Comparison of ENCODE assay signal across 31 cellular contexts in genomic region chr7:2896141-2896540, GRCh38. TPM values are rescaled to one million over a fixed set of nuclear protein-coding genes. Genes with fewer than 3 reads are reported as not detected.
DNase-seq lines count a peak whose midpoint lies in the region; ATAC-seq, FAIRE-seq and TF ChIP-seq lines count a peak whose summit lies in the region.
"Had no signal": no experiment of that assay in that cellular context is flagged by ENCODE, and none has a peak within 500 bp of the region (broad histone marks: within the 10 kb centered on the region; RNA-seq: fewer than 3 reads in every experiment).

No MANE protein-coding gene starts in this region.

- H3K79me2 ChIP-seq in OCI-LY1 (ENCODE audit: insufficient read depth, low read length) (no peaks in the 10 kb centered on the region), K562 (ENCODE audit: control insufficient read depth, insufficient read depth, low read length) (no peaks in the 10 kb centered on the region)

- no peaks in the 10 kb centered on the region for H3K9me2 ChIP-seq in OCI-LY1 (ENCODE audit: low read depth, low read length)

- ATAC-seq in K562: no peak
- no peak for ATAC-seq in natural killer cell
- no peak for ATAC-seq in GM18519 (IDR thresholded peaks at IDR 0.05; ENCODE audit: low FRiP score, unreplicated experiment)
- ATAC-seq: left colon, T-cell had no signal

- no peak for TF ChIP-seq EP300 in K562 (IDR thresholded peaks at IDR 0.05; ENCODE audit: low read length)

- H3K4me3 ChIP-seq in OCI-LY1 (ENCODE audit: low read depth, low read length, poor library complexity, severe bottlenecking) (no peak overlapping the region), K562 (no peak overlapping the region)
- H3K4me3 ChIP-seq: ovary, thoracic aorta had no signal

- H3K27ac Mint-ChIP-seq in activated naive CD4-positive, alpha-beta T cell treated with anti-CD3 and anti-CD28 coated beads for 36 hours: peak overlapping the region; percentile 81
- peak overlapping the region in 1 of 2 donors; percentile 33 for H3K27ac Mint-ChIP-seq in natural killer cell
- H3K27ac Mint-ChIP-seq: nephron progenitor cell had no signal

- H3K27ac ChIP-seq in OCI-LY1 (ENCODE audit: low read depth, low read length, poor library complexity, severe bottlenecking) (peak overlapping the region; percentile 100), K562 (ENCODE audit: extremely low read depth, low read depth, low read length) (no peak overlapping the region)
- H3K27ac ChIP-seq: HL-60, ovary, thoracic aorta had no signal

- H3K9me3 ChIP-seq in OCI-LY1 (ENCODE audit: low read length): no peaks in the 10 kb centered on the region
- no peaks in the 10 kb centered on the region for H3K9me3 ChIP-seq in K562 (replicated peaks; ENCODE audit: control insufficient read depth, insufficient read depth, low read depth, low read length)
- H3K9me3 ChIP-seq: ovary, thoracic aorta had no signal

- H2AFZ ChIP-seq in OCI-LY1 (ENCODE audit: low read length): no peak overlapping the region
- no peak overlapping the region for H2AFZ ChIP-seq in K562 (ENCODE audit: low read depth, low read length)

- no peaks in the 10 kb centered on the region for H3K9me1 ChIP-seq in K562 (ENCODE audit: control insufficient read depth, insufficient read depth, low read length)

- WGBS in K562 (ENCODE audit: insufficient coverage, low coverage, missing lambda C conversion rate): 21% methylated on average over 8 of the region's 10 CpGs

- intact Hi-C loops in activated naive CD4-positive, alpha-beta T cell treated with anti-CD3 and anti-CD28 coated beads for 36 hours (cut with micrococcal nuclease): no loop called here
- intact Hi-C loops in K562 (cut with micrococcal nuclease): no loop called here
- intact Hi-C loops in natural killer cell (cut with micrococcal nuclease): no loop called here

- CTCF ChIA-PET in activated naive CD4-positive, alpha-beta T cell treated with anti-CD3 and anti-CD28 coated beads for 36 hours (lab: Charles Lee): interaction anchor here (3.7 kb wide), 1 partner anchor 31 kb away, joined by 20 read pairs; no protein-coding TSS in a partner anchor
- CTCF ChIA-PET in K562 (lab: Yijun Ruan, JAX; ENCODE audit: low intra/inter-chr PET ratio): no interaction called here

- H3K36me3 ChIP-seq in OCI-LY1 (ENCODE audit: insufficient read depth, low read length): no peaks in the 10 kb centered on the region
- H3K36me3 ChIP-seq in K562 (ENCODE audit: control insufficient read depth, insufficient read depth, low read length): no peaks in the 10 kb centered on the region
- H3K36me3 ChIP-seq: ovary, thoracic aorta had no signal

- no peaks in the 10 kb centered on the region for H3K27me3 ChIP-seq in OCI-LY1 (ENCODE audit: insufficient read depth, low read length)
- peaks cover 0 to 10% of the 10 kb centered on the region in 2 experiments; a peak in 3 of 5 replicates for H3K27me3 ChIP-seq in K562 (ENCODE audit: control insufficient read depth in 2 of 2, insufficient read depth in 2 of 2, low read length in 2 of 2)
- H3K27me3 ChIP-seq: ovary had no signal

- TF ChIP-seq POLR2A in K562 (conservative IDR thresholded peaks at IDR 0.05): no peak

- BruUV-seq in K562 (replicated peaks; lab: Mats Ljungman, UMichigan): no TSS peak

- in situ Hi-C loops in K562 (cut with MboI): no loop called here

- POLR2A ChIA-PET in K562 (lab: Yijun Ruan, JAX): interaction anchor here (0.6 kb wide), 1 partner anchor 251 kb away, joined by 4 read pairs; no protein-coding TSS in a partner anchor

- peaks cover 2% of the 10 kb centered on the region for H3K9me3 Mint-ChIP-seq in activated naive CD4-positive, alpha-beta T cell treated with anti-CD3 and anti-CD28 coated beads for 36 hours
- no peaks in the 10 kb centered on the region for H3K9me3 Mint-ChIP-seq in natural killer cell
- H3K9me3 Mint-ChIP-seq: stimulated activated naive CD8-positive, alpha-beta T cell treated with anti-CD3 and anti-CD28 coated beads, Interleukin-15, Interleukin-2, amounts not matched to agents 100 ng/mL and 50 ng/mL, for 24 hours had no signal

- H3K4me2 ChIP-seq in OCI-LY1 (ENCODE audit: low read length): peak overlapping the region; percentile 13; the same call in 1 of the 2 replicates
- H3K4me2 ChIP-seq in K562 (ENCODE audit: insufficient read depth, low read length): no peak overlapping the region

- H3K4me1 ChIP-seq in OCI-LY1 (ENCODE audit: insufficient read depth, low read length, severe bottlenecking): peaks cover 52% of the 10 kb centered on the region
- peaks cover 0 to 12% of the 10 kb centered on the region in 2 experiments; a peak in 2 of 5 replicates for H3K4me1 ChIP-seq in K562 (replicated peaks in 1 of 2; ENCODE audit: control insufficient read depth in 2 of 2, insufficient read depth in 2 of 2, low read length in 2 of 2)

- H4K20me1 ChIP-seq in OCI-LY1 (ENCODE audit: insufficient read depth, low read length): no peaks in the 10 kb centered on the region
- H4K20me1 ChIP-seq in K562 (replicated peaks; ENCODE audit: control insufficient read depth, insufficient read depth, low read length): no peaks in the 10 kb centered on the region

- FAIRE-seq in K562 (lab: Jason Lieb, UNC) (no peak), urothelium cell line (lab: Jason Lieb, UNC) (peak; percentile 88)
- FAIRE-seq: TTC549 had no signal

- no peak overlapping the region for H3K4me3 Mint-ChIP-seq in activated naive CD4-positive, alpha-beta T cell treated with anti-CD3 and anti-CD28 coated beads for 36 hours
- no peak overlapping the region for H3K4me3 Mint-ChIP-seq in natural killer cell
- H3K4me3 Mint-ChIP-seq: nephron progenitor cell; stimulated activated naive CD8-positive, alpha-beta T cell treated with anti-CD3 and anti-CD28 coated beads, Interleukin-15, Interleukin-2, amounts not matched to agents 100 ng/mL and 50 ng/mL, for 24 hours had no signal

- peaks cover 24% of the 10 kb centered on the region for H3K4me1 Mint-ChIP-seq in activated naive CD4-positive, alpha-beta T cell treated with anti-CD3 and anti-CD28 coated beads for 36 hours (ENCODE audit: low read depth)
- peaks cover 19 to 22% of the 10 kb centered on the region in 2 donors for H3K4me1 Mint-ChIP-seq in natural killer cell

- H3K9ac ChIP-seq in OCI-LY1 (ENCODE audit: low read length): peak overlapping the region; percentile 44
- H3K9ac ChIP-seq in K562 (ENCODE audit: insufficient read depth in 1 of 2, low read depth in 2 of 2, low read length in 2 of 2): peak overlapping the region in 1 of 2 experiments; percentile 35; a peak in 1 of 4 replicates

- no peak for DNase-seq in activated naive CD4-positive, alpha-beta T cell treated with anti-CD3 and anti-CD28 coated beads for 36 hours
- no peak for DNase-seq in activated naive CD4-positive, alpha-beta T cell treated with Interleukin-2 at 50 U/mL for 16 hours
- DNase-seq in K562 (ENCODE audit: extremely low read depth in 1 of 4, low spot score in 3 of 4) (no peak), urothelium cell line (ENCODE audit: low spot score) (no peak), natural killer cell (no peak)
- DNase-seq: activated CD4-positive, CD25-positive, alpha-beta regulatory T cell treated with anti-CD3 and anti-CD28 coated beads, Interleukin-2, amount 50 U/mL, for 72 hours; activated CD8-positive, alpha-beta memory T cell treated with anti-CD3 and anti-CD28 coated beads for 24 hours; activated gamma-delta T cell; activated T-cell treated with anti-CD3 and anti-CD28 coated beads for 4 hours; caudate nucleus; COR-L47; cortex of kidney; erythroblast; HCEC 1CT; Karpas-422; left colon; mammary epithelial cell; NCI-H1417; NCI-H2081; NCI-H226; NCI-H748 treated with DMSO at 0.1 percent for 48 hours; nephron progenitor cell; ovary; SIG-M5; T-cell had no signal

- no peak for TF ChIP-seq RAD21 in K562 (CRISPR knock-in tag; conservative IDR thresholded peaks at IDR 0.05 in 1 of 2, IDR thresholded peaks at IDR 0.05 in 1 of 2)

- H3K36me3 Mint-ChIP-seq in activated naive CD4-positive, alpha-beta T cell treated with anti-CD3 and anti-CD28 coated beads for 36 hours (ENCODE audit: low read depth): peaks cover 11% of the 10 kb centered on the region
- H3K36me3 Mint-ChIP-seq in natural killer cell: no peaks in the 10 kb centered on the region

- no peaks in the 10 kb centered on the region for H3K27me3 Mint-ChIP-seq in activated naive CD4-positive, alpha-beta T cell treated with anti-CD3 and anti-CD28 coated beads for 36 hours (ENCODE audit: low read depth)
- no peaks in the 10 kb centered on the region for H3K27me3 Mint-ChIP-seq in natural killer cell (ENCODE audit: low read depth in 2 of 2)
- H3K27me3 Mint-ChIP-seq: stimulated activated naive CD8-positive, alpha-beta T cell treated with anti-CD3 and anti-CD28 coated beads, Interleukin-15, Interleukin-2, amounts not matched to agents 100 ng/mL and 50 ng/mL, for 24 hours; T-cell had no signal

- TF ChIP-seq CTCF in OCI-LY1 (IDR thresholded peaks at IDR 0.05; ENCODE audit: low read length) (no peak), K562 (IDR thresholded peaks at IDR 0.05 in 2 of 3, conservative IDR thresholded peaks at IDR 0.05 in 1 of 3; ENCODE audit: insufficient read depth in 2 of 3, low read depth in 1 of 3, low read length in 3 of 3) (no peak), natural killer cell (IDR thresholded peaks at IDR 0.05) (no peak)

- peaks cover 10% of the 10 kb centered on the region for H3F3A ChIP-seq in OCI-LY1 (ENCODE audit: insufficient read depth, low read length)

TF ChIP-seq in K562, 482 proteins besides CTCF, POLR2A, EP300 and RAD21 (continues in another document):
- no peak for TF ChIP-seq YBX1 (IDR thresholded peaks at IDR 0.05)
- TF ChIP-seq ESRRA (IDR thresholded peaks at IDR 0.05; ENCODE audit: borderline replicate concordance, low read depth): 0 out of 2 replicates have a peak, but pooled peaks have one; percentile 10

RNA-seq across cellular contexts. Expression of gene GNA12, which starts 52.0 kb away (rescaled TPM):
- 10 to 100 TPM; 14.1 to 15.0 TPM for total RNA-seq in activated naive CD4-positive, alpha-beta T cell treated with anti-CD3 and anti-CD28 coated beads for 36 hours
- total RNA-seq in K562 (2011; cell fraction: chromatin; rRNA removed; ENCODE audit: low replicate concordance): 34.3 and 48.1 TPM in 2 replicates
- 27.5 and 29.5 TPM in 2 replicates for total RNA-seq in K562 (2011; cell fraction: nucleolus; rRNA removed)
- total RNA-seq in K562 (2011; cell fraction: nucleoplasm; rRNA removed): 23.2 and 24.7 TPM in 2 replicates
- total RNA-seq in K562 (2014; rRNA removed): 3.6 and 6.3 TPM in 2 replicates
- total RNA-seq in K562 (2014; rRNA removed; fragmentation: Illumina TruSeq; extraction: Trizol): 6.6 and 8.4 TPM in 2 replicates
- total RNA-seq in K562 (2015; rRNA removed; fragmentation: Illumina TruSeq; extraction: Trizol): 9.2 and 9.6 TPM in 2 replicates
- total RNA-seq in K562 (2021): 24.5 and 25.0 TPM in 2 replicates
- 32.7 and 34.2 TPM in 2 replicates for polyA plus RNA-seq in K562 (2011; rRNA removed)
- 30.5 and 36.3 TPM in 2 replicates for polyA plus RNA-seq in K562 (2011; cell fraction: cytosol; rRNA removed)
- 18.5 and 19.3 TPM in 2 replicates for polyA plus RNA-seq in K562 (2011; cell fraction: nucleus; rRNA removed)
- 18.1 and 31.2 TPM in 2 replicates for polyA plus RNA-seq in K562 (2012)
- 19.4 and 20.7 TPM in 2 replicates for polyA plus RNA-seq in K562 (2014; fragmentation: Illumina TruSeq; extraction: Trizol)
- polyA plus RNA-seq in K562 (2014; fragmentation: Nextera tagmentation; extraction: Ambion mirVana): 1 to 10 TPM in 1 of 2 experiments, under 1 TPM in 1; 0.65 to 2.2 TPM
- polyA plus RNA-seq in K562 (2014; rRNA removed): 16.4 and 18.3 TPM in 2 replicates
- polyA minus RNA-seq in K562 (2011; rRNA and poly(A)+ RNA removed): 30.0 and 50.8 TPM in 2 replicates
- polyA minus RNA-seq in K562 (2011; cell fraction: cytosol; rRNA and poly(A)+ RNA removed): 22.2 and 27.2 TPM in 2 replicates
- 6.3 and 10.7 TPM in 2 replicates for polyA minus RNA-seq in K562 (2011; cell fraction: nucleus; rRNA and poly(A)+ RNA removed)
- 10 to 100 TPM; 12.6 to 20.2 (median 19.5) TPM for total RNA-seq in natural killer cell
